Comparison of ENCODE assay signal across 8 cellular contexts in the genomic region with DNA sequence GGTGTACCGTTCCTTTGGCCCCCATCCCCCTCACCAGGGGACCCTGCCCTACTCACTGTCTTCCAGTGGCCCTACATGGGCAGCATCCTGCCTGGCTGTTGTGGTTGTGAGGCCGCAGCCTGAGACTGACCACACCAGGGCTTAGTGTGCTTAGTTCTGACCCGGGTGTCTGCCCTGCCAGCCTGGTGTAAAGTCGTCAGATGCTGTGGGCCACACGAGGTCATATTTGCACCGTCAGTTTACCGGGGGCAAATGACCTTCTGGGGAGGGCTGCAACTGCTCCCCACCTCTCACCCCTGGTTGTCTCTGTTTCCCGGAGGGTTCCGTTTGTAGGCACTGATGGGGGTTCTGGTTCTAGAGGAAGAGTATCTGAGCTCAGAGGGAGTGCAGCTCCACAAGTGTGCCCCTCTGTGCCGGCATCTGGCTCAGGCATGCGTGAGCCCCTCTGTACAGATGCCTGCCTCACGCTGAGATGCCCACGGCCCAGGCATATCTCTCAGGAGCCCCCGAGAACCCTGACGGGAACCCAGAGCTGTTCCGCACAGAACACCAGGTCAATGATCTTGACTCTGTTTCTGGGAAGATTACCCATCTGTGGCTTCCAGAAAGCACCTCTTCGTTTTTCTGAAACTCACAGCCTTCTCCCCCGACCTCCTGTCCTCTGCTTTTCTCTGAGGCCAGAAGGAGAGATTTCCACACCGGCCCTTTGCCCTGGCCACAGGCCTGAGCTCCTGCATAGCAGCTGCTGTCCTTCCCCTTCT. TPM values are rescaled to one million over a fixed set of nuclear protein-coding genes. Genes with fewer than 3 reads are reported as not detected.
DNase-seq lines count a peak whose midpoint lies in the region; ATAC-seq and TF ChIP-seq lines count a peak whose summit lies in the region.
"Had no signal": no experiment of that assay in that cellular context is flagged by ENCODE, and none has a peak within 500 bp of the region (broad histone marks: within the 10 kb centered on the region; RNA-seq: fewer than 3 reads in every experiment).

No MANE protein-coding gene starts in this region.

- ATAC-seq in GM19452 (IDR thresholded peaks at IDR 0.05; ENCODE audit: unreplicated experiment) (peak; percentile 36), HG03354 (IDR thresholded peaks at IDR 0.05; ENCODE audit: poor library complexity, severe bottlenecking, unreplicated experiment) (peak; percentile 31), HG02973 (IDR thresholded peaks at IDR 0.05; ENCODE audit: unreplicated experiment) (no peak)

- H3K27ac Mint-ChIP-seq in HFFc6: no peak overlapping the region

- TF ChIP-seq CTCF in suprapubic skin (IDR thresholded peaks at IDR 0.05) (no peak), HFFc6 (IDR thresholded peaks at IDR 0.05) (no peak)

- H3K4me1 Mint-ChIP-seq in HFFc6 (ENCODE audit: low read depth): peaks cover 12% of the 10 kb centered on the region

- H3K36me3 ChIP-seq in esophagus (ENCODE audit: control insufficient read depth in 2 of 2, insufficient read depth in 2 of 2, low read length in 1 of 2) (peaks cover 0 to 5% of the 10 kb centered on the region in 2 donors), suprapubic skin (peaks cover 9% of the 10 kb centered on the region)

- H3K9me3 ChIP-seq in esophagus (ENCODE audit: control insufficient read depth in 2 of 2, insufficient read depth in 1 of 2, low read depth in 1 of 2, low read length in 1 of 2) (no peaks in the 10 kb centered on the region), suprapubic skin (no peaks in the 10 kb centered on the region)

- H3K27ac ChIP-seq in esophagus (ENCODE audit: low read depth in 2 of 2, low read length in 1 of 2) (peak overlapping the region; percentile 34 to 49), suprapubic skin (peak overlapping the region; percentile 77)

- H3K36me3 Mint-ChIP-seq in HFFc6 (ENCODE audit: low read depth): no peaks in the 10 kb centered on the region

- H3K4me1 ChIP-seq in esophagus (ENCODE audit: control insufficient read depth in 2 of 2, insufficient read depth in 2 of 2, low read length in 1 of 2) (peaks cover 12 to 54% of the 10 kb centered on the region in 2 donors), suprapubic skin (peaks cover 100% of the 10 kb centered on the region)

- TF ChIP-seq POLR2A in suprapubic skin (IDR thresholded peaks at IDR 0.05): no peak

- 55 to 75% methylated on average over 19 of the region's 19 CpGs for WGBS in esophagus, 2 donors
- WGBS in suprapubic skin: 74% methylated on average over 9 of the region's 19 CpGs

- no peak overlapping the region for H3K4me3 Mint-ChIP-seq in HFFc6

- no peak for TF ChIP-seq EP300 in suprapubic skin (IDR thresholded peaks at IDR 0.05)

- peak overlapping the region in 1 of 2 donors; percentile 15 for H3K4me3 ChIP-seq in esophagus (ENCODE audit: low read depth in 1 of 2, low read length in 2 of 2)
- peak overlapping the region; percentile 42 for H3K4me3 ChIP-seq in suprapubic skin
- H3K4me3 ChIP-seq: K562 had no signal

- DNase-seq in suprapubic skin (ENCODE audit: low spot score in 2 of 2) (no peak), COR-L47 (lab: John Stamatoyannopoulos, UW) (no peak), HFFc6 (no peak)

- peaks cover 1% of the 10 kb centered on the region; the same call in 1 of the 2 replicates for H3K27me3 Mint-ChIP-seq in HFFc6 (ENCODE audit: insufficient read depth)

- H3K9me3 Mint-ChIP-seq in HFFc6: no peaks in the 10 kb centered on the region

- H3K27me3 ChIP-seq in esophagus (ENCODE audit: control insufficient read depth in 1 of 2, insufficient read depth in 2 of 2, low read length in 2 of 2): no peaks in the 10 kb centered on the region
- no peaks in the 10 kb centered on the region for H3K27me3 ChIP-seq in suprapubic skin

RNA-seq across cellular contexts. Expression of a gene that starts 19.2 kb away (rescaled TPM):
- polyA plus RNA-seq in esophagus: 10 to 100 TPM in 1 of 2 donors, 1 to 10 TPM in 1; 9.0 to 20.9 TPM
- 100 to 1,000 TPM; 141 to 162 (median 145) TPM for total RNA-seq in suprapubic skin
- 10 to 100 TPM; 22.5 to 29.1 (median 23.5) TPM for total RNA-seq in HFFc6 (2021; fragmentation: NEBNext Ultra II Directional; extraction: Animal tissue kit (Norgen Biotek cat#: 25700))

Comparison
In these comparisons a context has a peak if more than half of its experiments do, and no peak if none do; other contexts are left out.
1. RNA of a gene that starts 19.2 kb away (total RNA-seq): 141 to 162 TPM in suprapubic skin; 22.5 to 29.1 TPM in HFFc6; every median in the first group is over 4 times any median in the second.